Comparison of ENCODE assay signal across 18 cellular contexts in the genomic region with DNA sequence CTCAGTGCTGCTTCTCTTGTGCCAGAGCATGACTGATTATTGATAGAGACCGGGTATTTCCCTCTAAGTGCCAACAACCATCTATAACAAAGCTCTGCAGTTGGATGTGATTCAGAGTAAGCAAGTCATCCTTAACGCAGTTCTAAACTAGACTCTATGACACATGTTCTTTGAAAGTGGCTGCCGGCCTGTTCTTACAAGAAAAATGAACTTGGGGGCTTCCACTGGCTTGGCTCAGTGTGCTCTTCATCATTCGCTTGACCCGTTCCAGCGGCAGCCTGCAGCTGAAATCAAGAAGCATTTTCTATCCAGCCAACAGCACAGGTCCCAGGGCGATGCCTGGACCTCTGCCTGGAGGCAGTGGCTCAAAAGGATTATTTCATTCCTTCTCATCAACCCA. TPM values are rescaled to one million over a fixed set of nuclear protein-coding genes. Genes with fewer than 3 reads are reported as not detected.
A peak's percentile ranks its signal among the peaks of the same experiment; 100 is the strongest.
DNase-seq lines count a peak whose midpoint lies in the region; ATAC-seq and TF ChIP-seq lines count a peak whose summit lies in the region.
"Had no signal": no experiment of that assay in that cellular context is flagged by ENCODE, and none has a peak within 500 bp of the region (broad histone marks: within the 10 kb centered on the region; RNA-seq: fewer than 3 reads in every experiment).

No MANE protein-coding gene starts in this region.

- H3K9ac ChIP-seq in GM23248 (no peak overlapping the region), OCI-LY1 (ENCODE audit: low read length) (no peak overlapping the region; the same call in 1 of the 2 replicates)
- H3K9ac ChIP-seq: KMS-11 had no signal

- H3K27me3 ChIP-seq in GM23248 (replicated peaks; ENCODE audit: insufficient read depth) (no peaks in the 10 kb centered on the region), OCI-LY1 (ENCODE audit: insufficient read depth, low read length) (no peaks in the 10 kb centered on the region)
- H3K27me3 ChIP-seq: body of pancreas, transverse colon had no signal

- no peak overlapping the region for H3K4me2 ChIP-seq in GM23248 (ENCODE audit: unreplicated experiment)
- H3K4me2 ChIP-seq in OCI-LY1 (ENCODE audit: low read length): peak overlapping the region; percentile 37; the same call in 1 of the 2 replicates
- H3K4me2 ChIP-seq: KMS-11 had no signal

- H4K20me1 ChIP-seq in GM23248 (ENCODE audit: insufficient read depth): no peaks in the 10 kb centered on the region
- H4K20me1 ChIP-seq in OCI-LY1 (ENCODE audit: insufficient read depth, low read length): no peaks in the 10 kb centered on the region

- DNase-seq in GM23248 (peak; percentile 68), epithelial cell of esophagus (ENCODE audit: low read depth) (peak; percentile 88), left lobe of liver (ENCODE audit: low spot score) (peak; percentile 28), NCI-H2196 treated with DMSO at 0.1 percent for 48 hours (lab: John Stamatoyannopoulos, UW; ENCODE audit: unreplicated experiment) (no peak), UCSD-AML1 (lab: John Stamatoyannopoulos, UW; ENCODE audit: unreplicated experiment) (no peak), DMS53 (lab: John Stamatoyannopoulos, UW) (no peak)
- DNase-seq: body of pancreas; CD4-positive, CD25-positive, alpha-beta regulatory T cell; DND-41; effector memory CD4-positive, alpha-beta T cell; H9; head of caudate nucleus; kidney glomerular epithelial cell; NCI-H1417 treated with DMSO at 0.1 percent for 48 hours; transverse colon had no signal

- no peaks in the 10 kb centered on the region; the same call in 1 of the 2 replicates for H3F3A ChIP-seq in GM23248 (ENCODE audit: insufficient read depth)
- no peaks in the 10 kb centered on the region for H3F3A ChIP-seq in OCI-LY1 (ENCODE audit: insufficient read depth, low read length)

- in situ Hi-C loops in GM23248 (cut with MboI): no loop called here

- ATAC-seq in left lobe of liver: no peak
- ATAC-seq: body of pancreas had no signal

- H2AFZ ChIP-seq in GM23248 (no peak overlapping the region), OCI-LY1 (ENCODE audit: low read length) (no peak overlapping the region)

- TF ChIP-seq CTCF in OCI-LY1 (IDR thresholded peaks at IDR 0.05; ENCODE audit: low read length) (no peak), epithelial cell of esophagus (IDR thresholded peaks at IDR 0.05; ENCODE audit: insufficient read depth, low read depth, low read length, missing control alignments) (no peak)

- H3K9me3 ChIP-seq in GM23248 (ENCODE audit: low read depth) (no peaks in the 10 kb centered on the region), OCI-LY1 (ENCODE audit: low read length) (no peaks in the 10 kb centered on the region)
- H3K9me3 ChIP-seq: body of pancreas, transverse colon had no signal

- no peak overlapping the region for H3K4me3 ChIP-seq in GM23248
- H3K4me3 ChIP-seq in OCI-LY1 (ENCODE audit: low read depth, low read length, poor library complexity, severe bottlenecking): no peak overlapping the region
- H3K4me3 ChIP-seq in epithelial cell of esophagus (ENCODE audit: low read length): no peak overlapping the region
- H3K4me3 ChIP-seq: body of pancreas, transverse colon had no signal

- peaks cover 12% of the 10 kb centered on the region for H3K4me1 ChIP-seq in GM23248 (ENCODE audit: insufficient read depth)
- H3K4me1 ChIP-seq in OCI-LY1 (ENCODE audit: insufficient read depth, low read length, severe bottlenecking): peaks cover 85% of the 10 kb centered on the region

- H3K27ac ChIP-seq in GM23248 (no peak overlapping the region), OCI-LY1 (ENCODE audit: low read depth, low read length, poor library complexity, severe bottlenecking) (peak overlapping the region; percentile 77)
- H3K27ac ChIP-seq: body of pancreas, KMS-11, VCaP had no signal

- no peaks in the 10 kb centered on the region for H3K36me3 ChIP-seq in GM23248 (ENCODE audit: low read depth)
- peaks cover 21% of the 10 kb centered on the region for H3K36me3 ChIP-seq in OCI-LY1 (ENCODE audit: insufficient read depth, low read length)
- H3K36me3 ChIP-seq: transverse colon had no signal

- H3K79me2 ChIP-seq in GM23248 (ENCODE audit: insufficient read depth): no peaks in the 10 kb centered on the region
- H3K79me2 ChIP-seq in OCI-LY1 (ENCODE audit: insufficient read depth, low read length): 0 out of 2 replicates have a peak, but pooled peaks cover 7% of the 10 kb centered on the region

- H3K9me2 ChIP-seq in GM23248 (ENCODE audit: insufficient read depth): no peaks in the 10 kb centered on the region
- H3K9me2 ChIP-seq in OCI-LY1 (ENCODE audit: low read depth, low read length): no peaks in the 10 kb centered on the region

- 45 to 55% methylated on average over 7 of the region's 7 CpGs for WGBS in GM23248 (ENCODE audit: low coverage in 1 of 2, low lambda C conversion rate in 2 of 2, missing lambda C conversion rate in 2 of 2), 2 experiments

RNA-seq across cellular contexts. Expression of a gene that starts 29.8 kb away (rescaled TPM):
- total RNA-seq in GM23248 (2014; rRNA removed; shearing (Covaris generic)): 0.97 and 1.6 TPM in 2 replicates
- polyA plus RNA-seq in GM23248 (2016; fragmentation: Nextera tagmentation; extraction: Ambion mirVana): 0.74 and 0.84 TPM in 2 replicates
- 9.6 TPM for total RNA-seq in left lobe of liver

Comparison
In these comparisons a context has a peak if more than half of its experiments do, and no peak if none do; other contexts are left out.
1. DNase-seq: peak in GM23248 (single experiment), epithelial cell of esophagus (single experiment) and left lobe of liver (single experiment); none in NCI-H2196 treated with DMSO at 0.1 percent for 48 hours (single experiment), UCSD-AML1 (single experiment) and DMS53 (single experiment).